In genomic region chr20:953742-954141, GRCh38 we compare ENCODE assay signal across 9 cellular contexts. TPM values are rescaled to one million over a fixed set of nuclear protein-coding genes. Genes with fewer than 3 reads are reported as not detected.
DNase-seq lines count a peak whose midpoint lies in the region; ATAC-seq and TF ChIP-seq lines count a peak whose summit lies in the region.
"Had no signal": no experiment of that assay in that cellular context is flagged by ENCODE, and none has a peak within 500 bp of the region (broad histone marks: within the 10 kb centered on the region; RNA-seq: fewer than 3 reads in every experiment).

No MANE protein-coding gene starts in this region.

- no peak overlapping the region for H3K4me3 Mint-ChIP-seq in activated CD8-positive, alpha-beta T cell treated with anti-CD3 and anti-CD28 coated beads, Interleukin-2, amount 10 ng/mL, durations not matched to agents 7 days and 5 days

- no peaks in the 10 kb centered on the region for H3K4me1 Mint-ChIP-seq in activated CD8-positive, alpha-beta T cell treated with anti-CD3 and anti-CD28 coated beads, Interleukin-2, amount 10 ng/mL, durations not matched to agents 7 days and 5 days (ENCODE audit: low read depth)

- no peak for TF ChIP-seq POLR2A in right lobe of liver (IDR thresholded peaks at IDR 0.05)

- H3K9me3 ChIP-seq in right lobe of liver = no peaks in the 10 kb centered on the region

- intact Hi-C loops in right lobe of liver (cut with DNase I) = no loop called here

- WGBS in right lobe of liver (ENCODE audit: insufficient coverage, low coverage, low lambda C conversion rate, missing lambda C conversion rate) = 8% methylated on average over 10 of the region's 11 CpGs

- POLR2A ChIA-PET in activated CD8-positive, alpha-beta T cell treated with anti-CD3 and anti-CD28 coated beads, Interleukin-2, amount 10 ng/mL, durations not matched to agents 7 days and 5 days (lab: Charles Lee) = no interaction called here

- H3K36me3 ChIP-seq in H7 (replicated peaks; ENCODE audit: control insufficient read depth, insufficient read depth, low read length) = no peaks in the 10 kb centered on the region
- no peaks in the 10 kb centered on the region for H3K36me3 ChIP-seq in right lobe of liver

- DNase-seq in AG10803 (ENCODE audit: low read depth) (peak; percentile 8), H7 (peak; percentile 60), right lobe of liver (no peak), NAMALWA (ENCODE audit: low spot score) (no peak), AG08396 (ENCODE audit: low spot score) (no peak), T-helper 2 cell (no peak)
- DNase-seq in activated CD8-positive, alpha-beta T cell treated with anti-CD3 and anti-CD28 coated beads, Interleukin-2, amount 10 ng/mL, durations not matched to agents 7 days and 5 days = no peak
- DNase-seq: KG1 had no signal

- H3K36me3 Mint-ChIP-seq in activated CD8-positive, alpha-beta T cell treated with anti-CD3 and anti-CD28 coated beads, Interleukin-2, amount 10 ng/mL, durations not matched to agents 7 days and 5 days (ENCODE audit: low read depth) = no peaks in the 10 kb centered on the region

- no peaks in the 10 kb centered on the region for H3K9me3 Mint-ChIP-seq in activated CD8-positive, alpha-beta T cell treated with anti-CD3 and anti-CD28 coated beads, Interleukin-2, amount 10 ng/mL, durations not matched to agents 7 days and 5 days (ENCODE audit: insufficient read depth)

- CTCF ChIA-PET in activated CD8-positive, alpha-beta T cell treated with anti-CD3 and anti-CD28 coated beads, Interleukin-2, amount 10 ng/mL, durations not matched to agents 7 days and 5 days (lab: Charles Lee) = no interaction called here

- no peak overlapping the region for H3K4me3 ChIP-seq in AG10803 (ENCODE audit: low read length)
- H3K4me3 ChIP-seq in H7 (ENCODE audit: insufficient read depth, low read depth, low read length) = no peak overlapping the region
- no peak overlapping the region for H3K4me3 ChIP-seq in right lobe of liver

- H3K27ac ChIP-seq in VCaP (no peak overlapping the region), right lobe of liver (no peak overlapping the region)

- peak; percentile 50 for TF ChIP-seq CTCF in AG10803 (conservative IDR thresholded peaks at IDR 0.05; ENCODE audit: low read length)
- peak; percentile 79 for TF ChIP-seq CTCF in VCaP (conservative IDR thresholded peaks at IDR 0.05)
- peak; percentile 7 to 33 (median 10) for TF ChIP-seq CTCF in right lobe of liver (IDR thresholded peaks at IDR 0.05)

- peaks cover 29% of the 10 kb centered on the region for H3K27me3 Mint-ChIP-seq in activated CD8-positive, alpha-beta T cell treated with anti-CD3 and anti-CD28 coated beads, Interleukin-2, amount 10 ng/mL, durations not matched to agents 7 days and 5 days (ENCODE audit: low read depth)

- H3K27me3 ChIP-seq in H7 (ENCODE audit: control insufficient read depth, insufficient read depth, low read length) (no peaks in the 10 kb centered on the region), right lobe of liver (peaks cover 0 to 6% of the 10 kb centered on the region in 2 donors)

- peak in 2 of 4 donors; percentile 26 to 30 for ATAC-seq in right lobe of liver
- no peak for ATAC-seq in activated CD8-positive, alpha-beta T cell treated with anti-CD3 and anti-CD28 coated beads, Interleukin-2, amount 10 ng/mL, durations not matched to agents 7 days and 5 days

- H3K27ac Mint-ChIP-seq in activated CD8-positive, alpha-beta T cell treated with anti-CD3 and anti-CD28 coated beads, Interleukin-2, amount 10 ng/mL, durations not matched to agents 7 days and 5 days = no peak overlapping the region

- H3K4me1 ChIP-seq in right lobe of liver = no peaks in the 10 kb centered on the region

RNA-seq across cellular contexts. Expression of gene ANGPT4, which starts 37.6 kb away (rescaled TPM):
- 0.11 and 0.31 TPM in 2 replicates for total RNA-seq in H7 (2014; rRNA removed; shearing (Covaris generic))
- total RNA-seq in right lobe of liver = under 1 TPM in 2 of 6 experiments, not detected in 4; 0.04 to 0.12 TPM
- total RNA-seq in activated CD8-positive, alpha-beta T cell treated with anti-CD3 and anti-CD28 coated beads, Interleukin-2, amount 10 ng/mL, durations not matched to agents 7 days and 5 days = not detected

RNA-seq across cellular contexts. Expression of gene RSPO4, which starts 48.4 kb away (rescaled TPM):
- total RNA-seq in H7 (2014; rRNA removed; shearing (Covaris generic)) = 0.35 and 1.4 TPM in 2 replicates
- under 1 TPM in 2 of 6 experiments, not detected in 4; 0.07 to 0.51 TPM for total RNA-seq in right lobe of liver
- not detected for total RNA-seq in activated CD8-positive, alpha-beta T cell treated with anti-CD3 and anti-CD28 coated beads, Interleukin-2, amount 10 ng/mL, durations not matched to agents 7 days and 5 days

Comparison
In these comparisons a context has a peak if more than half of its experiments do, and no peak if none do; other contexts are left out.
1. DNase-seq: peak in AG10803 (single experiment) and H7 (single experiment); none in right lobe of liver (0 of 3), activated CD8-positive, alpha-beta T cell treated with anti-CD3 and anti-CD28 coated beads, Interleukin-2, amount 10 ng/mL, durations not matched to agents 7 days and 5 days (single experiment), NAMALWA (single experiment), AG08396 (single experiment) and T-helper 2 cell (0 of 5).
2. CTCF ChIP-seq: peak in every context shown above with its lines; median percentile 79 in VCaP; 50 in AG10803; 10 in right lobe of liver.